8 cellular contexts compared by ENCODE assay signal in genomic region chr2:191245869-191246531, GRCh38. TPM values are rescaled to one million over a fixed set of nuclear protein-coding genes. Genes with fewer than 3 reads are reported as not detected.
A peak's percentile ranks its signal among the peaks of the same experiment; 100 is the strongest.
DNase-seq lines count a peak whose midpoint lies in the region; ATAC-seq and TF ChIP-seq lines count a peak whose summit lies in the region.

No MANE protein-coding gene starts in this region.

- peaks cover 19% of the 10 kb centered on the region for H3K4me1 Mint-ChIP-seq in activated naive CD4-positive, alpha-beta T cell treated with anti-CD3 and anti-CD28 coated beads, Interleukin-2, amount 50 U/mL, for 24 hours
- H3K4me1 Mint-ChIP-seq in progenitor cell of endocrine pancreas (ENCODE audit: low read depth), result peaks cover 45% of the 10 kb centered on the region

- no peak for TF ChIP-seq CTCF in progenitor cell of endocrine pancreas (IDR thresholded peaks at IDR 0.05; ENCODE audit: unreplicated experiment)

- H3K4me3 Mint-ChIP-seq in activated naive CD4-positive, alpha-beta T cell treated with anti-CD3 and anti-CD28 coated beads, Interleukin-2, amount 50 U/mL, for 24 hours, result peak overlapping the region; percentile 69
- peak overlapping the region; percentile 94 for H3K4me3 Mint-ChIP-seq in progenitor cell of endocrine pancreas (ENCODE audit: low read depth)

- peak; percentile 11 for ATAC-seq in HG02588 (IDR thresholded peaks at IDR 0.05; ENCODE audit: unreplicated experiment)
- ATAC-seq in left cardiac atrium, result peak; percentile 62 to 70
- no peak for ATAC-seq in GM21447 (IDR thresholded peaks at IDR 0.05; ENCODE audit: unreplicated experiment)

- peaks cover 5% of the 10 kb centered on the region for H3K27me3 Mint-ChIP-seq in activated naive CD4-positive, alpha-beta T cell treated with anti-CD3 and anti-CD28 coated beads, Interleukin-2, amount 50 U/mL, for 24 hours
- no peaks in the 10 kb centered on the region for H3K27me3 Mint-ChIP-seq in progenitor cell of endocrine pancreas

- H3K9me3 Mint-ChIP-seq in activated naive CD4-positive, alpha-beta T cell treated with anti-CD3 and anti-CD28 coated beads, Interleukin-2, amount 50 U/mL, for 24 hours, result no peaks in the 10 kb centered on the region
- no peaks in the 10 kb centered on the region for H3K9me3 Mint-ChIP-seq in progenitor cell of endocrine pancreas (ENCODE audit: low read depth)

- peak overlapping the region; percentile 59 for H3K27ac Mint-ChIP-seq in activated naive CD4-positive, alpha-beta T cell treated with anti-CD3 and anti-CD28 coated beads, Interleukin-2, amount 50 U/mL, for 24 hours
- peak overlapping the region; percentile 98 for H3K27ac Mint-ChIP-seq in progenitor cell of endocrine pancreas

- intact Hi-C loops in left cardiac atrium (cut with DNase I), result loop anchor here in 1 of 2 donors (10.0 kb wide), 1 partner anchor 129 kb away; no protein-coding TSS in a partner anchor

- peaks cover 1% of the 10 kb centered on the region for H3K36me3 Mint-ChIP-seq in activated naive CD4-positive, alpha-beta T cell treated with anti-CD3 and anti-CD28 coated beads, Interleukin-2, amount 50 U/mL, for 24 hours
- peaks cover 14% of the 10 kb centered on the region for H3K36me3 Mint-ChIP-seq in progenitor cell of endocrine pancreas (ENCODE audit: insufficient read depth)

- peak; percentile 54 for DNase-seq in DMS 273 treated with DMSO at 0.1 percent for 48 hours (lab: John Stamatoyannopoulos, UW)
- DNase-seq in NCI-H748 treated with DMSO at 0.1 percent for 48 hours (lab: John Stamatoyannopoulos, UW), result peak; percentile 45
- peak; percentile 65 for DNase-seq in left cardiac atrium
- DNase-seq in progenitor cell of endocrine pancreas (ENCODE audit: low spot score, unreplicated experiment), result peak; percentile 79
- no peak for DNase-seq in GM19240 (ENCODE audit: insufficient read length, low spot score)

RNA-seq across cellular contexts. Expression of gene MYO1B, which starts 0.8 kb away (rescaled TPM):
- total RNA-seq in left cardiac atrium (10 to 100 TPM; 18.6 to 26.3 TPM), progenitor cell of endocrine pancreas (157 and 158 TPM in 2 replicates)
